Comparison of ENCODE assay signal across 9 cellular contexts in the genomic region with DNA sequence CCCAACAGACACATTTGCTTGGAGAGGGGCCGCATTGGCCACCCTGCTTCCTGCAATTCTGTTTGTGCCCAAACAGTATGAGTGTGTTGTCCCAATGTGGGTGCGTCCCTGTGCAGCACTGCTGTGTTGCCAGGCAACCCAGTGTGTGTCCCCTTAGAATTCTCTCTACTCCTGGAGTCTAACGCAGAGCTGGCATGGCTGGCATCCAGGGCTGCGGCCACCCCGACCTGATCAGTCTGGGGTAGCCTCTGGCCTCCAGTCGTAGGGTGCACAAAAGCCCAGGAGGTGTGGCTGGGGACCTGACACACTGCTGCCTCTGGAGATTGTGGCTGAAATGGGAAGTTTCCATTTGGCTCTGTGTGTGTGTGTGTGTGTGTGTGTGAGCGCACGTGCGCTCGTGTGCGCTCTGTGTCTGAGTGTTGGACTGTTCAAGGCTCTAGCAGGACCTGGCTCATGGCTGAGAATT. TPM values are rescaled to one million over a fixed set of nuclear protein-coding genes. Genes with fewer than 3 reads are reported as not detected.
DNase-seq lines count a peak whose midpoint lies in the region; ATAC-seq and TF ChIP-seq lines count a peak whose summit lies in the region.
"Had no signal": no experiment of that assay in that cellular context is flagged by ENCODE, and none has a peak within 500 bp of the region (broad histone marks: within the 10 kb centered on the region; RNA-seq: fewer than 3 reads in every experiment).

No MANE protein-coding gene starts in this region.

- peak overlapping the region; percentile 33 for H3K27ac Mint-ChIP-seq in neural progenitor cell
- no peak overlapping the region for H3K27ac Mint-ChIP-seq in CD8-positive, alpha-beta T cell

- no peak for ATAC-seq in CD8-positive, alpha-beta T cell

- no peaks in the 10 kb centered on the region for H4K20me1 ChIP-seq in BLaER1 treated with 17β-estradiol and CSF1 and Interleukin-3, amounts not matched to agents 10 nM and 100 nM
- H4K20me1 ChIP-seq in PC-9 (ENCODE audit: insufficient read depth), result no peaks in the 10 kb centered on the region
- H4K20me1 ChIP-seq in neural progenitor cell (ENCODE audit: low read depth), result no peaks in the 10 kb centered on the region

- TF ChIP-seq CTCF in PC-9 (conservative IDR thresholded peaks at IDR 0.05) (no peak), neural progenitor cell (IDR thresholded peaks at IDR 0.05) (no peak)
- no peak for TF ChIP-seq CTCF in CD8-positive, alpha-beta T cell (IDR thresholded peaks at IDR 0.05)

- H3K4me1 Mint-ChIP-seq in neural progenitor cell, result peaks cover 24% of the 10 kb centered on the region
- peaks cover 12% of the 10 kb centered on the region for H3K4me1 Mint-ChIP-seq in CD8-positive, alpha-beta T cell (ENCODE audit: low read depth)

- BruUV-seq in PC-9 (replicated peaks; lab: Mats Ljungman, UMichigan), result no TSS peak

- intact Hi-C loops in PC-9 (cut with micrococcal nuclease; ENCODE audit: unreplicated experiment), result no loop called here
- intact Hi-C loops in CD8-positive, alpha-beta T cell (cut with DNase I, micrococcal nuclease), result no loop called here

- H3K27me3 Mint-ChIP-seq in neural progenitor cell (ENCODE audit: insufficient read depth, low read depth), result peaks cover 2% of the 10 kb centered on the region
- no peaks in the 10 kb centered on the region for H3K27me3 Mint-ChIP-seq in CD8-positive, alpha-beta T cell (ENCODE audit: low read depth)

- H3K9me2 ChIP-seq in PC-9 (ENCODE audit: insufficient read depth), result no peaks in the 10 kb centered on the region

- peaks cover 51 to 69% (median 64%) of the 10 kb centered on the region in 10 experiments for H3K4me1 ChIP-seq in BLaER1 treated with 17β-estradiol and CSF1 and Interleukin-3, amounts not matched to agents 10 nM and 100 nM
- peaks cover 47% of the 10 kb centered on the region for H3K4me1 ChIP-seq in PC-9 (replicated peaks; ENCODE audit: insufficient read depth)
- peaks cover 5% of the 10 kb centered on the region for H3K4me1 ChIP-seq in neural progenitor cell
- H3K4me1 ChIP-seq in CD8-positive, alpha-beta T cell (ENCODE audit: insufficient read depth, low read length), result peaks cover 10% of the 10 kb centered on the region

- H3K4me3 ChIP-seq in BLaER1 treated with 17β-estradiol and CSF1 and Interleukin-3, amounts not matched to agents 10 nM and 100 nM, result peak overlapping the region in 1 of 10 experiments; percentile 0; a peak in 1 of 20 replicates
- no peak overlapping the region for H3K4me3 ChIP-seq in PC-9
- H3K4me3 ChIP-seq in neural progenitor cell, result no peak overlapping the region
- no peak overlapping the region for H3K4me3 ChIP-seq in CD8-positive, alpha-beta T cell (ENCODE audit: low read depth, low read length)

- H2AFZ ChIP-seq in PC-9, result no peak overlapping the region
- H2AFZ ChIP-seq in neural progenitor cell (replicated peaks), result peak overlapping the region; percentile 93

- no peaks in the 10 kb centered on the region for H3K9me3 Mint-ChIP-seq in neural progenitor cell
- H3K9me3 Mint-ChIP-seq in CD8-positive, alpha-beta T cell, result no peaks in the 10 kb centered on the region

- peak overlapping the region; percentile 62 to 91 (median 82) for H3K4me2 ChIP-seq in BLaER1 treated with 17β-estradiol and CSF1 and Interleukin-3, amounts not matched to agents 10 nM and 100 nM
- H3K4me2 ChIP-seq in PC-9 (0 out of 2 replicates have a peak overlapping the region, but pooled peaks have one; percentile 13), neural progenitor cell (no peak overlapping the region)

- H3K9me3 ChIP-seq in BLaER1 treated with 17β-estradiol and CSF1 and Interleukin-3, amounts not matched to agents 10 nM and 100 nM (replicated peaks in 1 of 11), result no peaks in the 10 kb centered on the region
- H3K9me3 ChIP-seq in PC-9 (ENCODE audit: insufficient read depth, low read depth) (no peaks in the 10 kb centered on the region), neural progenitor cell (ENCODE audit: low read depth) (no peaks in the 10 kb centered on the region)
- no peaks in the 10 kb centered on the region for H3K9me3 ChIP-seq in CD8-positive, alpha-beta T cell (ENCODE audit: low read length)

- H3K27me3 ChIP-seq in BLaER1 treated with 17β-estradiol and CSF1 and Interleukin-3, amounts not matched to agents 10 nM and 100 nM, result no peaks in the 10 kb centered on the region
- H3K27me3 ChIP-seq in PC-9 (ENCODE audit: insufficient read depth, low read depth) (no peaks in the 10 kb centered on the region), neural progenitor cell (no peaks in the 10 kb centered on the region)
- H3K27me3 ChIP-seq in CD8-positive, alpha-beta T cell (ENCODE audit: insufficient read depth, low read length), result no peaks in the 10 kb centered on the region

- POLR2A ChIA-PET in PC-9 (lab: Charles Lee; ENCODE audit: unreplicated experiment), result interaction anchor here (1.1 kb wide), 1 partner anchor 27 kb away, joined by 24 read pairs; no protein-coding TSS in a partner anchor
- POLR2A ChIA-PET in CD8-positive, alpha-beta T cell (lab: Charles Lee), result no interaction called here

- CTCF ChIA-PET in PC-9 (lab: Charles Lee), result no interaction called here
- CTCF ChIA-PET in CD8-positive, alpha-beta T cell (lab: Charles Lee), result no interaction called here

- peak overlapping the region in 10 of 11 experiments; percentile 29 to 93 (median 87); a peak in 20 of 22 replicates for H3K27ac ChIP-seq in BLaER1 treated with 17β-estradiol and CSF1 and Interleukin-3, amounts not matched to agents 10 nM and 100 nM
- no peak overlapping the region for H3K27ac ChIP-seq in PC-9
- H3K27ac ChIP-seq in neural progenitor cell, result no peak overlapping the region
- H3K27ac ChIP-seq in CD8-positive, alpha-beta T cell (ENCODE audit: low read depth, low read length), result no peak overlapping the region
- H3K27ac ChIP-seq: epithelial cell of prostate had no signal

- H3K36me3 ChIP-seq in BLaER1 treated with 17β-estradiol and CSF1 and Interleukin-3, amounts not matched to agents 10 nM and 100 nM, result no peaks in the 10 kb centered on the region
- no peaks in the 10 kb centered on the region for H3K36me3 ChIP-seq in PC-9 (ENCODE audit: low read depth)
- no peaks in the 10 kb centered on the region for H3K36me3 ChIP-seq in neural progenitor cell
- no peaks in the 10 kb centered on the region for H3K36me3 ChIP-seq in CD8-positive, alpha-beta T cell (ENCODE audit: insufficient read depth, low read length)

- peak overlapping the region in 9 of 11 experiments; percentile 13 to 69 (median 45); a peak in 18 of 22 replicates for H3K9ac ChIP-seq in BLaER1 treated with 17β-estradiol and CSF1 and Interleukin-3, amounts not matched to agents 10 nM and 100 nM
- H3K9ac ChIP-seq in neural progenitor cell, result no peak overlapping the region

- no peaks in the 10 kb centered on the region for H3K36me3 Mint-ChIP-seq in neural progenitor cell
- no peaks in the 10 kb centered on the region for H3K36me3 Mint-ChIP-seq in CD8-positive, alpha-beta T cell

- TF ChIP-seq POLR2A in erythroblast (IDR thresholded peaks at IDR 0.05; ENCODE audit: low read length), result no peak

- no peak for DNase-seq in PC-9
- DNase-seq in erythroblast (lab: John Stamatoyannopoulos, UW), result peak; percentile 14 to 55
- DNase-seq in neural progenitor cell (ENCODE audit: low spot score), result peak; percentile 45
- DNase-seq in OCI-M2 (lab: John Stamatoyannopoulos, UW; ENCODE audit: unreplicated experiment), result no peak
- no peak for DNase-seq in activated CD4-positive, alpha-beta T cell treated with anti-CD3 and anti-CD28 coated beads for 4 hours
- no peak for DNase-seq in stimulated activated CD4-positive, alpha-beta T cell treated with anti-CD3 and anti-CD28 coated beads, Interleukin-2, amount 100 ng/mL, for 48 hours
- DNase-seq in CD8-positive, alpha-beta T cell, result no peak

- H3F3A ChIP-seq in PC-9 (ENCODE audit: insufficient read depth, low read depth) (peaks cover 27% of the 10 kb centered on the region), neural progenitor cell (ENCODE audit: low read depth) (peaks cover 2% of the 10 kb centered on the region)

- H3K79me2 ChIP-seq in PC-9 (ENCODE audit: low read depth) (no peaks in the 10 kb centered on the region), neural progenitor cell (ENCODE audit: low read depth) (no peaks in the 10 kb centered on the region)

- H3K4me3 Mint-ChIP-seq in neural progenitor cell, result no peak overlapping the region
- no peak overlapping the region for H3K4me3 Mint-ChIP-seq in CD8-positive, alpha-beta T cell

RNA-seq across cellular contexts. Expression of a gene that starts 48.0 kb away (rescaled TPM):
- not detected in 2 replicates for total RNA-seq in PC-9 (2021)
- total RNA-seq in neural progenitor cell (ENCODE audit: low replicate concordance), result not detected in 2 replicates
- total RNA-seq in CD8-positive, alpha-beta T cell, result not detected

Comparison
In these comparisons a context has a peak if more than half of its experiments do, and no peak if none do; other contexts are left out.
1. H3K27ac ChIP-seq: peak in BLaER1 treated with 17β-estradiol and CSF1 and Interleukin-3, amounts not matched to agents 10 nM and 100 nM (10 of 11); none in PC-9 (single experiment), neural progenitor cell (single experiment) and CD8-positive, alpha-beta T cell (single experiment).
2. DNase-seq: peak in erythroblast (2 of 2) and neural progenitor cell (single experiment); none in PC-9 (0 of 2), OCI-M2 (single experiment), activated CD4-positive, alpha-beta T cell treated with anti-CD3 and anti-CD28 coated beads for 4 hours (0 of 2), stimulated activated CD4-positive, alpha-beta T cell treated with anti-CD3 and anti-CD28 coated beads, Interleukin-2, amount 100 ng/mL, for 48 hours (0 of 2) and CD8-positive, alpha-beta T cell (0 of 7).